ENCODE assay signal across 12 cellular contexts in the genomic region with DNA sequence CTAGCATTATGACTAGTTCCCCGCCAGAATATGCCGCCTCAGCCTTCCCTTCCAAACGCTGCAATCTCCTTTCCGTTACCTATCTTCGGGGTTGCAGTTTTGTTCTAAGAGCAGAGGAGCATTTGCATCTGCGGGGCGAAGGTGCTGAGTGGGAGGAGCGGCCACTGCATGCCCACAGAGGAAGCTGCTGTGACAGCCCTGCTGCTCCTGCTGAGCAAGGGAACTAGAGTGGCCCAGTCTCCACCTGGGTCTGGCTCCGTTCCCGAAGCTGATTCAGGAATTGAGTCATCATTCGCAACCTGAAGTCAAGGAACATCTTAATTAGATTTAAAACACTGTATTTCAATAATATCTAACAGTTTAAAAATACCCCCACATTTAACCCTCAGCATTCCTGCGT.
DNase-seq lines count a peak whose midpoint lies in the region; FAIRE-seq and TF ChIP-seq lines count a peak whose summit lies in the region.
"Had no signal": no experiment of that assay in that cellular context is flagged by ENCODE, and none has a peak within 500 bp of the region (broad histone marks: within the 10 kb centered on the region; RNA-seq: fewer than 3 reads in every experiment).

No MANE protein-coding gene starts in this region.

- peak overlapping the region; percentile 82 for H3K4me2 ChIP-seq in mammary epithelial cell (ENCODE audit: insufficient read depth, low read depth, low read length)
- H3K4me2 ChIP-seq in keratinocyte (ENCODE audit: control insufficient read depth, extremely low read depth, insufficient read depth, low read depth, low read length): peak overlapping the region; percentile 94

- H3K27me3 ChIP-seq in HUES48 (ENCODE audit: control insufficient read depth, insufficient read depth, low read length) (no peaks in the 10 kb centered on the region), mammary epithelial cell (ENCODE audit: insufficient read depth, low read length) (no peaks in the 10 kb centered on the region), keratinocyte (ENCODE audit: control insufficient read depth, extremely low read depth, insufficient read depth, low read length) (no peaks in the 10 kb centered on the region), thyroid gland (no peaks in the 10 kb centered on the region), SJCRH30 (no peaks in the 10 kb centered on the region)

- no peaks in the 10 kb centered on the region for H3K36me3 ChIP-seq in HUES48 (ENCODE audit: control insufficient read depth, insufficient read depth, low read length)
- no peaks in the 10 kb centered on the region for H3K36me3 ChIP-seq in mammary epithelial cell (ENCODE audit: insufficient read depth, low read length)
- H3K36me3 ChIP-seq in keratinocyte (ENCODE audit: control insufficient read depth in 2 of 2, extremely low read depth in 1 of 2, insufficient read depth in 2 of 2, low read length in 2 of 2): no peaks in the 10 kb centered on the region
- no peaks in the 10 kb centered on the region for H3K36me3 ChIP-seq in thyroid gland
- no peaks in the 10 kb centered on the region for H3K36me3 ChIP-seq in SJCRH30

- dilution Hi-C loops in mammary epithelial cell (cut with HindIII; ENCODE audit: low sequenced_read_pairs) (no loop called here), keratinocyte (cut with MboI; ENCODE audit: extremely low pct_ligation_motif_present, low sequenced_read_pairs) (no loop called here)

- H3K27ac ChIP-seq in HUES48 (ENCODE audit: low read depth, low read length): peak overlapping the region; percentile 76
- H3K27ac ChIP-seq in mammary epithelial cell (ENCODE audit: insufficient read depth, low read depth, low read length): peak overlapping the region; percentile 89
- peak overlapping the region; percentile 90 for H3K27ac ChIP-seq in keratinocyte (ENCODE audit: control insufficient read depth, insufficient read depth, low read length)
- H3K27ac ChIP-seq in thyroid gland: no peak overlapping the region
- H3K27ac ChIP-seq in SJCRH30: no peak overlapping the region

- peak overlapping the region; percentile 78 for H2AFZ ChIP-seq in mammary epithelial cell (ENCODE audit: low read depth, low read length)
- H2AFZ ChIP-seq in keratinocyte (ENCODE audit: control insufficient read depth, low read length): peak overlapping the region; percentile 84

- no peaks in the 10 kb centered on the region for H3K9me1 ChIP-seq in keratinocyte (ENCODE audit: control insufficient read depth, extremely low read depth, insufficient read depth, low read length)

- no peak for TF ChIP-seq POLR2A in thyroid gland (IDR thresholded peaks at IDR 0.05)

- no peak for TF ChIP-seq CTCF in mammary epithelial cell (conservative IDR thresholded peaks at IDR 0.05 in 1 of 2, IDR thresholded peaks at IDR 0.05 in 1 of 2; ENCODE audit: extremely low read depth in 1 of 2, insufficient read depth in 1 of 2, low read depth in 1 of 2, low read length in 2 of 2)
- TF ChIP-seq CTCF in keratinocyte (optimal IDR thresholded peaks at IDR 0.05 in 1 of 3, IDR thresholded peaks at IDR 0.05 in 1 of 3, conservative IDR thresholded peaks at IDR 0.05 in 1 of 3; ENCODE audit: extremely low read depth in 1 of 3, insufficient read depth in 2 of 3, low read length in 3 of 3): no peak
- TF ChIP-seq CTCF in thyroid gland (IDR thresholded peaks at IDR 0.05): no peak

- H3K4me3 ChIP-seq in HUES48 (ENCODE audit: low read depth, low read length) (no peak overlapping the region), mammary epithelial cell (replicated peaks in 1 of 3; ENCODE audit: insufficient read depth in 1 of 3, low read depth in 2 of 3, low read length in 3 of 3) (peak overlapping the region; percentile 16 to 41 (median 38)), keratinocyte (ENCODE audit: control insufficient read depth in 2 of 3, extremely low read depth in 1 of 3, insufficient read depth in 2 of 3, low read depth in 1 of 3, low read length in 3 of 3) (peak overlapping the region; percentile 7 to 60 (median 60)), thyroid gland (replicated peaks in 1 of 3) (no peak overlapping the region), SJCRH30 (no peak overlapping the region)

- H3K9ac ChIP-seq in HUES48 (ENCODE audit: low read depth, low read length) (no peak overlapping the region), mammary epithelial cell (ENCODE audit: insufficient read depth, low read length) (peak overlapping the region; percentile 78), keratinocyte (ENCODE audit: control insufficient read depth, extremely low read depth, insufficient read depth, low read length) (peak overlapping the region; percentile 69)

- DNase-seq in mammary epithelial cell (peak; percentile 86), keratinocyte (ENCODE audit: low read depth, low spot score) (peak; percentile 78), thyroid gland (peak; percentile 72 to 85), SJCRH30 (no peak), ecto neural progenitor cell (ENCODE audit: low spot score) (no peak), germinal center (ENCODE audit: low spot score) (no peak)
- DNase-seq: activated naive CD8-positive, alpha-beta T cell treated with anti-CD3 and anti-CD28 coated beads for 36 hours; naive thymus-derived CD8-positive, alpha-beta T cell; NCI-H2029 treated with DMSO at 0.1 percent for 48 hours; T-helper 17 cell had no signal

- intact Hi-C loops in mammary epithelial cell (cut with micrococcal nuclease): loop anchor here (10.0 kb wide), 1 partner anchor 114 kb away; no protein-coding TSS in a partner anchor
- intact Hi-C loops in thyroid gland (cut with DNase I): no loop called here

- H3K4me1 ChIP-seq in HUES48 (ENCODE audit: control insufficient read depth, insufficient read depth, low read length) (peaks cover 35% of the 10 kb centered on the region), mammary epithelial cell (ENCODE audit: insufficient read depth, low read length) (peaks cover 44% of the 10 kb centered on the region), keratinocyte (ENCODE audit: control insufficient read depth, extremely low read depth, insufficient read depth, low read length) (peaks cover 50% of the 10 kb centered on the region), thyroid gland (peaks cover 0 to 12% of the 10 kb centered on the region in 2 donors), SJCRH30 (peaks cover 3% of the 10 kb centered on the region; the same call in 1 of the 2 replicates)

- no TSS peak for BruUV-seq in mammary epithelial cell (replicated peaks; lab: Mats Ljungman, UMichigan)

- no peaks in the 10 kb centered on the region for H4K20me1 ChIP-seq in mammary epithelial cell (ENCODE audit: insufficient read depth, low read length)
- H4K20me1 ChIP-seq in keratinocyte (ENCODE audit: control insufficient read depth, extremely low read depth, insufficient read depth, low read length): no peaks in the 10 kb centered on the region

- WGBS in mammary epithelial cell (ENCODE audit: low coverage, missing lambda C conversion rate): 29% methylated on average over 12 of the region's 12 CpGs
- 52 to 55% methylated on average over 12 of the region's 12 CpGs for WGBS in thyroid gland, 2 donors

- in situ Hi-C loops in mammary epithelial cell (cut with MboI; ENCODE audit: low sequenced_read_pairs in 2 of 2): loop anchor here (5.0 to 10.0 kb wide), 3 partner anchors 76 to 226 kb away; partner anchors contain the start of gene TJP1 (in 1 of the 2)

- FAIRE-seq in keratinocyte (lab: Jason Lieb, UNC): no peak
- FAIRE-seq: endometrium had no signal

- H3K79me2 ChIP-seq in mammary epithelial cell (ENCODE audit: insufficient read depth, low read length): no peaks in the 10 kb centered on the region
- H3K79me2 ChIP-seq in keratinocyte (ENCODE audit: control insufficient read depth, insufficient read depth, low read length): no peaks in the 10 kb centered on the region

- H3K9me3 ChIP-seq in HUES48 (ENCODE audit: control insufficient read depth, insufficient read depth, low read length) (no peaks in the 10 kb centered on the region), mammary epithelial cell (replicated peaks; ENCODE audit: insufficient read depth, low read length) (no peaks in the 10 kb centered on the region), keratinocyte (ENCODE audit: control insufficient read depth, low read depth, low read length) (no peaks in the 10 kb centered on the region), thyroid gland (no peaks in the 10 kb centered on the region), SJCRH30 (replicated peaks) (no peaks in the 10 kb centered on the region)

- CTCF ChIA-PET in mammary epithelial cell (lab: Charles Lee; ENCODE audit: low non-redundant PET): no interaction called here

Comparison
In these comparisons a context has a peak if more than half of its experiments do, and no peak if none do; other contexts are left out.
1. H3K27ac ChIP-seq: peak in HUES48 (single experiment), mammary epithelial cell (single experiment) and keratinocyte (single experiment); none in thyroid gland (0 of 3) and SJCRH30 (single experiment).
2. H3K4me3 ChIP-seq: peak in mammary epithelial cell (3 of 3) and keratinocyte (3 of 3); none in HUES48 (single experiment), thyroid gland (0 of 3) and SJCRH30 (single experiment).
3. DNase-seq: peak in mammary epithelial cell (single experiment), keratinocyte (single experiment) and thyroid gland (2 of 2); none in SJCRH30 (0 of 2), ecto neural progenitor cell (single experiment) and germinal center (single experiment).